35 cellular contexts compared by ENCODE assay signal in the genomic region with DNA sequence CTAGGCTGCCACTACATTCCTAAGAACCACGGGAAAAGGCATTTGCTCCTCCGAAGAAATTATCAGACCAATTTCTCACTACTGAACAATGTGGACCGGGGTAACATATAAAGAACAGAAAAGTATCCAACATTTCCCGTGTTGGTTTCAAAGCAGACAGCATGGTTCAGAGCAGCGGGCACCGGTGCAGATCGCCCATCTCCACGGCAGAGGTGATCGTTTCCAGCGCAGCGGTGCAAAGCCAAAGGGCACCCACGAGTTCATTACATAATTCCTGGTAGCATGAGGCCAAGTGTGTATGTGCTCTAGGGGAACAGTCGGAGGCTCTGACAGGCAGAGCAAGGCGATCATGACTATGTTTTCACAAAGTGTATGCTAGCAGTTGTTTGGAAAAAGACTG. TPM values are rescaled to one million over a fixed set of nuclear protein-coding genes. Genes with fewer than 3 reads are reported as not detected.
"Had no signal": no experiment of that assay in that cellular context is flagged by ENCODE, and none has a peak within 500 bp of the region (broad histone marks: within the 10 kb centered on the region; RNA-seq: fewer than 3 reads in every experiment).

No MANE protein-coding gene starts in this region.

- H3K36me3 Mint-ChIP-seq: activated naive CD8-positive, alpha-beta T cell had no signal

- H3K9me3 Mint-ChIP-seq: activated CD8-positive, alpha-beta T cell treated with anti-CD3 and anti-CD28 coated beads for 36 hours; activated T-cell treated with anti-CD3 and anti-CD28 coated beads, Interleukin-2, amount 50 U/mL, for 4 hours; central memory CD8-positive, alpha-beta T cell; dendritic cell treated with granulocyte-macrophage colony-stimulating factor and Interleukin-4, amounts not matched to agents 40 ng/mL and 50 ng/mL, for 4 days; endodermal cell; T-helper 2 cell treated with Interferon-gamma antibody and Interleukin-4, amounts not matched to agents 5 μg/mL and 100 μg/mL, for 36 hours had no signal

- H3K4me1 ChIP-seq: foreskin keratinocyte, gastrocnemius medialis had no signal

- FAIRE-seq: astrocyte, bronchial epithelial cell had no signal

- H3K27ac Mint-ChIP-seq: activated B cell treated with CpG ODN at 0.5 μM for 24 hours; activated CD8-positive, alpha-beta T cell treated with anti-CD3 and anti-CD28 coated beads for 36 hours; activated naive CD8-positive, alpha-beta T cell; activated T-helper 17 cell treated with anti-CD3 and anti-CD28 coated beads, Interleukin-2, amount 50 U/mL, for 72 hours; dendritic cell treated with granulocyte-macrophage colony-stimulating factor and Interleukin-4, amounts not matched to agents 40 ng/mL and 50 ng/mL, for 4 days; endodermal cell; T-helper 17 cell; T-helper 2 cell treated with Interferon-gamma antibody and Interleukin-4, amounts not matched to agents 5 μg/mL and 100 μg/mL, for 36 hours had no signal

- H3K9me3 ChIP-seq: gastrocnemius medialis had no signal

- H3K4me3 ChIP-seq: coronary artery, gastrocnemius medialis had no signal

- H3K27ac ChIP-seq: brain microvascular endothelial cell, coronary artery, foreskin keratinocyte, gastrocnemius medialis, WERI-Rb-1 had no signal

- ATAC-seq: activated CD4-positive, CD25-positive, alpha-beta regulatory T cell treated with anti-CD3 and anti-CD28 coated beads, Interleukin-2, amount 50 U/mL, for 24 hours; activated CD8-positive, alpha-beta T cell treated with anti-CD3 and anti-CD28 coated beads for 36 hours; activated T-cell treated with anti-CD3 and anti-CD28 coated beads, Interleukin-2, amount 50 U/mL, for 4 hours; activated T-helper 17 cell treated with anti-CD3 and anti-CD28 coated beads, Interleukin-2, amount 50 U/mL, for 72 hours; esophagus mucosa; foreskin keratinocyte; gastrocnemius medialis; T-helper 17 cell had no signal

- H3K27me3 ChIP-seq: brain microvascular endothelial cell, dorsolateral prefrontal cortex, foreskin keratinocyte, gastrocnemius medialis had no signal

- H3K4me3 Mint-ChIP-seq: activated B cell treated with CpG ODN at 0.5 μM for 24 hours; activated CD8-positive, alpha-beta T cell treated with anti-CD3 and anti-CD28 coated beads for 36 hours; activated naive CD8-positive, alpha-beta T cell; activated T-cell treated with anti-CD3 and anti-CD28 coated beads, Interleukin-2, amount 50 U/mL, for 4 hours; activated T-helper 17 cell treated with anti-CD3 and anti-CD28 coated beads, Interleukin-2, amount 50 U/mL, for 72 hours; central memory CD8-positive, alpha-beta T cell; dendritic cell treated with granulocyte-macrophage colony-stimulating factor and Interleukin-4, amounts not matched to agents 40 ng/mL and 50 ng/mL, for 4 days; endodermal cell; T-helper 17 cell; T-helper 2 cell treated with Interferon-gamma antibody and Interleukin-4, amounts not matched to agents 5 μg/mL and 100 μg/mL, for 36 hours had no signal

- H3K27me3 Mint-ChIP-seq: activated CD8-positive, alpha-beta T cell treated with anti-CD3 and anti-CD28 coated beads for 36 hours; activated naive CD8-positive, alpha-beta T cell; activated T-helper 17 cell treated with anti-CD3 and anti-CD28 coated beads, Interleukin-2, amount 50 U/mL, for 72 hours; central memory CD8-positive, alpha-beta T cell; dendritic cell treated with granulocyte-macrophage colony-stimulating factor and Interleukin-4, amounts not matched to agents 40 ng/mL and 50 ng/mL, for 4 days; T-helper 17 cell had no signal

- H3K4me1 Mint-ChIP-seq: activated B cell treated with CpG ODN at 0.5 μM for 24 hours; activated T-helper 17 cell treated with anti-CD3 and anti-CD28 coated beads, Interleukin-2, amount 50 U/mL, for 72 hours; central memory CD8-positive, alpha-beta T cell; endodermal cell; T-helper 17 cell had no signal

- DNase-seq: activated B cell treated with CpG ODN at 0.5 μM for 24 hours; activated CD4-positive, alpha-beta T cell treated with anti-CD3 and anti-CD28 coated beads for 48 hours; activated CD4-positive, alpha-beta T cell treated with anti-CD3 and anti-CD28 coated beads, Interleukin-2, amount 50 U/mL, for 1 hour; activated CD4-positive, alpha-beta T cell treated with anti-CD3 and anti-CD28 coated beads, Interleukin-2, amount 50 U/mL, for 48 hours; activated CD8-positive, alpha-beta memory T cell treated with anti-CD3 and anti-CD28 coated beads for 24 hours; activated CD8-positive, alpha-beta T cell treated with anti-CD3 and anti-CD28 coated beads for 36 hours; activated effector memory CD4-positive, alpha-beta T cell treated with Interleukin-2 at 50 U/mL for 16 hours; activated gamma-delta T cell treated with Interleukin-2 at 50 U/mL for 16 hours; activated naive CD4-positive, alpha-beta T cell treated with anti-CD3 and anti-CD28 coated beads, Interleukin-2, amount 50 U/mL, for 16 hours; activated naive CD4-positive, alpha-beta T cell treated with Interleukin-2 at 50 U/mL for 16 hours; activated T-cell treated with anti-CD3 and anti-CD28 coated beads, Interleukin-2, amount 50 U/mL, for 4 hours; amniotic stem cell; anterior cingulate cortex; brain microvascular endothelial cell; dorsolateral prefrontal cortex; effector memory CD4-positive, alpha-beta T cell; endodermal cell; foreskin keratinocyte; gastrocnemius medialis; glutamatergic neuron; T-helper 1 cell; T-helper 17 cell; T1000; WERI-Rb-1 had no signal

- H3K36me3 ChIP-seq: brain microvascular endothelial cell, gastrocnemius medialis, WERI-Rb-1 had no signal

RNA-seq across cellular contexts. Expression of a gene that starts 13.2 kb away (rescaled TPM):
- total RNA-seq: activated B cell treated with CpG ODN at 0.5 μM for 24 hours; activated T-cell treated with anti-CD3 and anti-CD28 coated beads, Interleukin-2, amount 50 U/mL, for 4 hours; astrocyte; bronchial epithelial cell; endodermal cell; epithelial cell of proximal tubule; esophagus mucosa; foreskin keratinocyte had no signal
- polyA plus RNA-seq: foreskin keratinocyte had no signal
